In genomic region chr3:64445318-64446300, GRCh38 we compare ENCODE assay signal across 8 cellular contexts.
DNase-seq lines count a peak whose midpoint lies in the region; ATAC-seq and TF ChIP-seq lines count a peak whose summit lies in the region.

No MANE protein-coding gene starts in this region.

- H4K91ac ChIP-seq in H9 (ENCODE audit: insufficient read length, low read depth, low read length): no peak overlapping the region

- H3K9ac ChIP-seq in H9 (ENCODE audit: extremely low read depth, insufficient read length, low read length) (no peak overlapping the region), smooth muscle cell (ENCODE audit: low read depth) (peak overlapping the region; percentile 41)

- ATAC-seq in HG03045 (IDR thresholded peaks at IDR 0.05; ENCODE audit: unreplicated experiment) (no peak), HG03097 (IDR thresholded peaks at IDR 0.05; ENCODE audit: low FRiP score, unreplicated experiment) (no peak)
- no peak for ATAC-seq in activated T-cell treated with anti-CD3 and anti-CD28 coated beads, Interleukin-2, amount 50 U/mL, for 4 hours

- H3K18ac ChIP-seq in H9 (ENCODE audit: insufficient read length, low read depth, low read length): no peak overlapping the region

- peaks cover 7% of the 10 kb centered on the region for H3K23me2 ChIP-seq in H9 (ENCODE audit: insufficient read length, low read depth, low read length, poor library complexity, severe bottlenecking)

- H3K14ac ChIP-seq in H9 (ENCODE audit: insufficient read depth, low read length): no peak overlapping the region; the same call in 1 of the 2 replicates

- no peaks in the 10 kb centered on the region for H3K79me1 ChIP-seq in H9 (ENCODE audit: insufficient read depth, low read depth, low read length, poor library complexity, severe bottlenecking)

- H3K27ac ChIP-seq in H9 (ENCODE audit: insufficient read length, low read depth, low read length): no peak overlapping the region
- peak overlapping the region; percentile 67 for H3K27ac ChIP-seq in WERI-Rb-1
- H3K27ac ChIP-seq in smooth muscle cell (ENCODE audit: low read depth): no peak overlapping the region

- TF ChIP-seq CTCF in H9 (conservative IDR thresholded peaks at IDR 0.05) (no peak), WERI-Rb-1 (IDR thresholded peaks at IDR 0.05; ENCODE audit: low read depth, low read length) (no peak), smooth muscle cell (IDR thresholded peaks at IDR 0.05; ENCODE audit: borderline replicate concordance, insufficient read depth, poor library complexity, severe bottlenecking) (no peak)

- no peaks in the 10 kb centered on the region for H3K36me3 Mint-ChIP-seq in H9 (ENCODE audit: insufficient read depth in 1 of 3, low read depth in 3 of 3)
- H3K36me3 Mint-ChIP-seq in activated T-cell treated with anti-CD3 and anti-CD28 coated beads, Interleukin-2, amount 50 U/mL, for 4 hours (ENCODE audit: insufficient read depth): no peaks in the 10 kb centered on the region

- H3K27me3 Mint-ChIP-seq in H9 (ENCODE audit: low read depth): peaks cover 51% of the 10 kb centered on the region
- peaks cover 40% of the 10 kb centered on the region for H3K27me3 Mint-ChIP-seq in activated T-cell treated with anti-CD3 and anti-CD28 coated beads, Interleukin-2, amount 50 U/mL, for 4 hours (ENCODE audit: low read depth)

- H4K20me1 ChIP-seq in H9 (ENCODE audit: control insufficient read depth, insufficient read depth, insufficient read length) (no peaks in the 10 kb centered on the region), smooth muscle cell (ENCODE audit: low read depth) (no peaks in the 10 kb centered on the region)

- no peaks in the 10 kb centered on the region for H3K9me3 ChIP-seq in H9 (ENCODE audit: control insufficient read depth, low read depth, low read length)
- no peaks in the 10 kb centered on the region for H3K9me3 ChIP-seq in WERI-Rb-1 (ENCODE audit: severe bottlenecking)
- H3K9me3 ChIP-seq in smooth muscle cell (replicated peaks; ENCODE audit: low read depth): no peaks in the 10 kb centered on the region

- peaks cover 39 to 53% of the 10 kb centered on the region in 2 experiments for H3K4me1 Mint-ChIP-seq in H9
- no peaks in the 10 kb centered on the region for H3K4me1 Mint-ChIP-seq in activated T-cell treated with anti-CD3 and anti-CD28 coated beads, Interleukin-2, amount 50 U/mL, for 4 hours (ENCODE audit: low read depth)

- peaks cover 10% of the 10 kb centered on the region; the same call in 1 of the 2 replicates for H3K4me1 ChIP-seq in H9 (ENCODE audit: insufficient read depth, low read length)
- peaks cover 18% of the 10 kb centered on the region for H3K4me1 ChIP-seq in smooth muscle cell (ENCODE audit: low read depth)

- H2AK5ac ChIP-seq in H9 (ENCODE audit: insufficient read length, low read length): no peak overlapping the region

- no peak overlapping the region for H3K27ac Mint-ChIP-seq in H9

- no peak overlapping the region for H2BK12ac ChIP-seq in H9 (ENCODE audit: insufficient read length, low read depth, low read length)

- no peaks in the 10 kb centered on the region; the same call in 1 of the 2 replicates for H3K27me3 ChIP-seq in H9 (ENCODE audit: insufficient read depth, low read length)
- H3K27me3 ChIP-seq in WERI-Rb-1 (ENCODE audit: insufficient read depth, low read depth, severe bottlenecking): no peaks in the 10 kb centered on the region
- no peaks in the 10 kb centered on the region for H3K27me3 ChIP-seq in smooth muscle cell (ENCODE audit: low read depth)

- H3K23ac ChIP-seq in H9 (ENCODE audit: insufficient read length, low read depth, low read length): no peak overlapping the region

- H3K4me3 ChIP-seq in WERI-Rb-1 (ENCODE audit: low read depth, low read length) (peak overlapping the region; percentile 72), smooth muscle cell (peak overlapping the region; percentile 71)

- peaks cover 22% of the 10 kb centered on the region for H3F3A ChIP-seq in smooth muscle cell (ENCODE audit: low read depth)

- no peak overlapping the region for H3K56ac ChIP-seq in H9 (ENCODE audit: insufficient read length, low read depth, low read length)

- DNase-seq in H9 (peak; percentile 80), WERI-Rb-1 (peak; percentile 86), iPS DF 19.7 (ENCODE audit: low read depth, low spot score) (peak; percentile 40), smooth muscle cell (lab: John Stamatoyannopoulos, UW; ENCODE audit: unreplicated experiment) (no peak), NCI-H2171 (lab: John Stamatoyannopoulos, UW) (no peak)
- no peak for DNase-seq in activated T-cell treated with anti-CD3 and anti-CD28 coated beads, Interleukin-2, amount 50 U/mL, for 4 hours

- no peak overlapping the region for H2BK15ac ChIP-seq in H9 (ENCODE audit: low read depth, low read length)

- H2BK5ac ChIP-seq in H9 (ENCODE audit: insufficient read length, low read length): no peak overlapping the region

- no peak overlapping the region for H2BK20ac ChIP-seq in H9 (ENCODE audit: low read depth, low read length, poor library complexity, severe bottlenecking)

- no peaks in the 10 kb centered on the region for H3K36me3 ChIP-seq in WERI-Rb-1
- no peaks in the 10 kb centered on the region for H3K36me3 ChIP-seq in smooth muscle cell (ENCODE audit: low read depth)

- H4K5ac ChIP-seq in H9 (ENCODE audit: insufficient read length, low read depth, low read length): no peak overlapping the region

- H3K79me2 ChIP-seq in H9 (ENCODE audit: insufficient read depth, low read length): no peaks in the 10 kb centered on the region
- no peaks in the 10 kb centered on the region for H3K79me2 ChIP-seq in smooth muscle cell (ENCODE audit: low read depth)

- no peak overlapping the region for H2BK120ac ChIP-seq in H9 (ENCODE audit: low read depth, low read length, poor library complexity, severe bottlenecking)

- WGBS in H9 (ENCODE audit: extremely low coverage, insufficient read length, low lambda C conversion rate): no CpG with 5 or more reads among the region's 51 CpGs
- 48% methylated on average over 12 of the region's 51 CpGs for WGBS in smooth muscle cell (ENCODE audit: low lambda C conversion rate)

- no peaks in the 10 kb centered on the region for H3K9me3 Mint-ChIP-seq in H9
- no peaks in the 10 kb centered on the region for H3K9me3 Mint-ChIP-seq in activated T-cell treated with anti-CD3 and anti-CD28 coated beads, Interleukin-2, amount 50 U/mL, for 4 hours

- peak overlapping the region; percentile 67 to 85 for H3K4me3 Mint-ChIP-seq in H9
- H3K4me3 Mint-ChIP-seq in activated T-cell treated with anti-CD3 and anti-CD28 coated beads, Interleukin-2, amount 50 U/mL, for 4 hours: no peak overlapping the region

- peak overlapping the region; percentile 89 for H3K4me2 ChIP-seq in H9 (ENCODE audit: insufficient read depth, insufficient read length, low read length)
- peak overlapping the region; percentile 87 for H3K4me2 ChIP-seq in smooth muscle cell

- H3K4ac ChIP-seq in H9 (ENCODE audit: low read depth, low read length): no peak overlapping the region

- no peak overlapping the region for H3T11ph ChIP-seq in H9 (ENCODE audit: low read length)

- no peak overlapping the region for H2AFZ ChIP-seq in H9 (ENCODE audit: low read length)
- H2AFZ ChIP-seq in smooth muscle cell (ENCODE audit: low read depth): peak overlapping the region; percentile 94

- no peak overlapping the region for H4K8ac ChIP-seq in H9 (replicated peaks; ENCODE audit: insufficient read length, low read depth, low read length)

Comparison
In these comparisons a context has a peak if more than half of its experiments do, and no peak if none do; other contexts are left out.
1. DNase-seq: peak in H9 (single experiment), WERI-Rb-1 (single experiment) and iPS DF 19.7 (single experiment); none in smooth muscle cell (single experiment), NCI-H2171 (single experiment) and activated T-cell treated with anti-CD3 and anti-CD28 coated beads, Interleukin-2, amount 50 U/mL, for 4 hours (single experiment).